Comparison of ENCODE assay signal across 10 cellular contexts in genomic region chr5:66807743-66808142, GRCh38.
A peak's percentile ranks its signal among the peaks of the same experiment; 100 is the strongest.
DNase-seq lines count a peak whose midpoint lies in the region; ATAC-seq, FAIRE-seq and TF ChIP-seq lines count a peak whose summit lies in the region.
"Had no signal": no experiment of that assay in that cellular context is flagged by ENCODE, and none has a peak within 500 bp of the region (broad histone marks: within the 10 kb centered on the region; RNA-seq: fewer than 3 reads in every experiment).

No MANE protein-coding gene starts in this region.

- POLR2A ChIA-PET in activated CD4-positive, alpha-beta T cell treated with anti-CD3 and anti-CD28 coated beads, Interleukin-2, amount 10 ng/mL, durations not matched to agents 7 days and 5 days (lab: Charles Lee), result no interaction called here

- DNase-seq in AG10803 (ENCODE audit: low read depth) (peak; percentile 50), MG63 (peak; percentile 7), bronchial epithelial cell (ENCODE audit: low read depth) (peak; percentile 86), lower lobe of right lung (no peak), immature natural killer cell (no peak), CD1c-positive myeloid dendritic cell (ENCODE audit: extremely low spot score) (no peak)
- DNase-seq in activated CD4-positive, alpha-beta T cell treated with anti-CD3 and anti-CD28 coated beads, Interleukin-2, amount 10 ng/mL, durations not matched to agents 7 days and 5 days, result no peak
- DNase-seq: activated B cell treated with CpG ODN at 0.5 μM for 24 hours had no signal

- H3K9me3 Mint-ChIP-seq in immature natural killer cell, result no peaks in the 10 kb centered on the region
- H3K9me3 Mint-ChIP-seq in activated CD4-positive, alpha-beta T cell treated with anti-CD3 and anti-CD28 coated beads, Interleukin-2, amount 10 ng/mL, durations not matched to agents 7 days and 5 days, result no peaks in the 10 kb centered on the region
- H3K9me3 Mint-ChIP-seq: activated B cell treated with CpG ODN at 0.5 μM for 24 hours had no signal

- no peak for FAIRE-seq in bronchial epithelial cell (lab: Jason Lieb, UNC)

- H3K27me3 ChIP-seq in MG63, result peaks cover 17% of the 10 kb centered on the region
- no peaks in the 10 kb centered on the region for H3K27me3 ChIP-seq in bronchial epithelial cell (ENCODE audit: control insufficient read depth, insufficient read depth, low read length)
- H3K27me3 ChIP-seq in lower lobe of right lung (ENCODE audit: low read depth), result no peaks in the 10 kb centered on the region

- no peaks in the 10 kb centered on the region for H3K36me3 Mint-ChIP-seq in immature natural killer cell
- no peaks in the 10 kb centered on the region for H3K36me3 Mint-ChIP-seq in activated CD4-positive, alpha-beta T cell treated with anti-CD3 and anti-CD28 coated beads, Interleukin-2, amount 10 ng/mL, durations not matched to agents 7 days and 5 days (ENCODE audit: low read depth)

- H3K27ac Mint-ChIP-seq in immature natural killer cell, result no peak overlapping the region
- H3K27ac Mint-ChIP-seq in activated CD4-positive, alpha-beta T cell treated with anti-CD3 and anti-CD28 coated beads, Interleukin-2, amount 10 ng/mL, durations not matched to agents 7 days and 5 days, result no peak overlapping the region
- H3K27ac Mint-ChIP-seq: activated B cell treated with CpG ODN at 0.5 μM for 24 hours had no signal

- TF ChIP-seq CTCF in AG10803 (conservative IDR thresholded peaks at IDR 0.05; ENCODE audit: low read length) (peak; percentile 66), bronchial epithelial cell (IDR thresholded peaks at IDR 0.05; ENCODE audit: insufficient read depth, low read length, severe bottlenecking) (peak; percentile 71), lower lobe of right lung (IDR thresholded peaks at IDR 0.05) (peak; percentile 35)

- peaks cover 0 to 9% (median 6%) of the 10 kb centered on the region in 3 donors for H3K27me3 Mint-ChIP-seq in immature natural killer cell (ENCODE audit: low read depth in 3 of 3)
- peaks cover 43% of the 10 kb centered on the region for H3K27me3 Mint-ChIP-seq in activated CD4-positive, alpha-beta T cell treated with anti-CD3 and anti-CD28 coated beads, Interleukin-2, amount 10 ng/mL, durations not matched to agents 7 days and 5 days

- H3K4me3 ChIP-seq in AG10803 (ENCODE audit: low read length) (no peak overlapping the region), MG63 (no peak overlapping the region), bronchial epithelial cell (ENCODE audit: low read depth, low read length) (no peak overlapping the region), lower lobe of right lung (no peak overlapping the region)

- no peaks in the 10 kb centered on the region for H3K4me1 Mint-ChIP-seq in immature natural killer cell
- peaks cover 6% of the 10 kb centered on the region for H3K4me1 Mint-ChIP-seq in activated CD4-positive, alpha-beta T cell treated with anti-CD3 and anti-CD28 coated beads, Interleukin-2, amount 10 ng/mL, durations not matched to agents 7 days and 5 days

- H3K9me3 ChIP-seq in MG63 (no peaks in the 10 kb centered on the region), lower lobe of right lung (no peaks in the 10 kb centered on the region)
- H3K9me3 ChIP-seq: neutrophil had no signal

- peaks cover 7% of the 10 kb centered on the region for H3K4me1 ChIP-seq in lower lobe of right lung

- no peak overlapping the region for H3K4me3 Mint-ChIP-seq in immature natural killer cell
- no peak overlapping the region for H3K4me3 Mint-ChIP-seq in activated CD4-positive, alpha-beta T cell treated with anti-CD3 and anti-CD28 coated beads, Interleukin-2, amount 10 ng/mL, durations not matched to agents 7 days and 5 days
- H3K4me3 Mint-ChIP-seq: activated B cell treated with CpG ODN at 0.5 μM for 24 hours had no signal

- intact Hi-C loops in lower lobe of right lung (cut with DNase I), result no loop called here

- ATAC-seq in lower lobe of right lung (peak; percentile 37 to 65), HG02610 (IDR thresholded peaks at IDR 0.05; ENCODE audit: unreplicated experiment) (no peak)

- no peak overlapping the region for H3K27ac ChIP-seq in lower lobe of right lung
- H3K27ac ChIP-seq: neutrophil had no signal

- H3K36me3 ChIP-seq in MG63, result no peaks in the 10 kb centered on the region
- no peaks in the 10 kb centered on the region for H3K36me3 ChIP-seq in bronchial epithelial cell (ENCODE audit: control insufficient read depth, insufficient read depth, low read length)
- no peaks in the 10 kb centered on the region for H3K36me3 ChIP-seq in lower lobe of right lung
- H3K36me3 ChIP-seq: neutrophil had no signal

- CTCF ChIA-PET in activated CD4-positive, alpha-beta T cell treated with anti-CD3 and anti-CD28 coated beads, Interleukin-2, amount 10 ng/mL, durations not matched to agents 7 days and 5 days (lab: Charles Lee), result interaction anchor here (1.2 kb wide), 1 partner anchor 342 kb away, joined by 3 read pairs; no protein-coding TSS in a partner anchor

Comparison
In these comparisons a context has a peak if more than half of its experiments do, and no peak if none do; other contexts are left out.
1. DNase-seq: peak in AG10803 (single experiment), MG63 (single experiment) and bronchial epithelial cell (single experiment); none in lower lobe of right lung (single experiment), immature natural killer cell (0 of 3), CD1c-positive myeloid dendritic cell (single experiment) and activated CD4-positive, alpha-beta T cell treated with anti-CD3 and anti-CD28 coated beads, Interleukin-2, amount 10 ng/mL, durations not matched to agents 7 days and 5 days (single experiment).
2. Peak in every context shown above with its lines, with median percentiles within 50 percentile points of each other: CTCF ChIP-seq.